ENCODE assay signal across 8 cellular contexts in genomic region chr12:69254046-69254445, GRCh38. TPM values are rescaled to one million over a fixed set of nuclear protein-coding genes. Genes with fewer than 3 reads are reported as not detected.
DNase-seq lines count a peak whose midpoint lies in the region; ATAC-seq and TF ChIP-seq lines count a peak whose summit lies in the region.

No MANE protein-coding gene starts in this region.

- peaks cover 0 to 46% (median 2%) of the 10 kb centered on the region in 3 donors for H3K4me1 ChIP-seq in gastroesophageal sphincter

- no peak for TF ChIP-seq EP300 in gastroesophageal sphincter (IDR thresholded peaks at IDR 0.05)

- ATAC-seq in GM21381 (IDR thresholded peaks at IDR 0.05; ENCODE audit: unreplicated experiment): peak; percentile 58
- ATAC-seq in gastroesophageal sphincter: no peak
- ATAC-seq in HG02870 (IDR thresholded peaks at IDR 0.05; ENCODE audit: unreplicated experiment): no peak

- H3K9me3 ChIP-seq in WERI-Rb-1 (ENCODE audit: severe bottlenecking) (no peaks in the 10 kb centered on the region), gastroesophageal sphincter (no peaks in the 10 kb centered on the region)

- no peak overlapping the region for H3K27ac ChIP-seq in WERI-Rb-1
- H3K27ac ChIP-seq in gastroesophageal sphincter: no peak overlapping the region

- H3K27me3 ChIP-seq in WERI-Rb-1 (ENCODE audit: insufficient read depth, low read depth, severe bottlenecking) (no peaks in the 10 kb centered on the region), gastroesophageal sphincter (no peaks in the 10 kb centered on the region)

- TF ChIP-seq POLR2A in gastroesophageal sphincter (IDR thresholded peaks at IDR 0.05): no peak

- no peak overlapping the region for H3K4me3 ChIP-seq in WERI-Rb-1 (ENCODE audit: low read depth, low read length)
- H3K4me3 ChIP-seq in gastroesophageal sphincter: no peak overlapping the region
- H3K4me3 ChIP-seq in retinal pigment epithelial cell (ENCODE audit: low read length): no peak overlapping the region

- TF ChIP-seq CTCF in WERI-Rb-1 (IDR thresholded peaks at IDR 0.05; ENCODE audit: low read depth, low read length): peak; percentile 43
- TF ChIP-seq CTCF in gastroesophageal sphincter (IDR thresholded peaks at IDR 0.05): peak; percentile 41 to 60 (median 55)
- peak; percentile 66 for TF ChIP-seq CTCF in retinal pigment epithelial cell (conservative IDR thresholded peaks at IDR 0.05; ENCODE audit: low read depth, low read length)

- DNase-seq in NCI-H2171 treated with DMSO at 0.1 percent for 48 hours (lab: John Stamatoyannopoulos, UW) (peak; percentile 9), NCI-H2171 (lab: John Stamatoyannopoulos, UW) (no peak), Kasumi-1 (lab: John Stamatoyannopoulos, UW) (peak; percentile 67 to 69), WERI-Rb-1 (no peak), retinal pigment epithelial cell (ENCODE audit: low read depth) (no peak)

- H3K36me3 ChIP-seq in WERI-Rb-1 (peaks cover 63% of the 10 kb centered on the region), gastroesophageal sphincter (peaks cover 3 to 49% of the 10 kb centered on the region in 2 donors)

RNA-seq across cellular contexts. Expression of gene CPSF6, which starts 14.7 kb away (rescaled TPM):
- total RNA-seq in gastroesophageal sphincter: 10 to 100 TPM; 25.8 to 41.1 (median 29.9) TPM

Comparison
In these comparisons a context has a peak if more than half of its experiments do, and no peak if none do; other contexts are left out.
1. DNase-seq: peak in NCI-H2171 treated with DMSO at 0.1 percent for 48 hours (single experiment) and Kasumi-1 (2 of 2); none in NCI-H2171 (single experiment), WERI-Rb-1 (single experiment) and retinal pigment epithelial cell (single experiment).
2. Peak in every context shown above with its lines, with median percentiles within 50 percentile points of each other: CTCF ChIP-seq.